In genomic region chr18:9683418-9684396, GRCh38 we compare ENCODE assay signal across 8 cellular contexts. TPM values are rescaled to one million over a fixed set of nuclear protein-coding genes. Genes with fewer than 3 reads are reported as not detected.
A peak's percentile ranks its signal among the peaks of the same experiment; 100 is the strongest.
DNase-seq lines count a peak whose midpoint lies in the region; ATAC-seq, FAIRE-seq and TF ChIP-seq lines count a peak whose summit lies in the region.

No MANE protein-coding gene starts in this region.

- H3K4me1 ChIP-seq in right lobe of liver = no peaks in the 10 kb centered on the region

- intact Hi-C loops in right lobe of liver (cut with DNase I) = no loop called here

- WGBS in right lobe of liver (ENCODE audit: insufficient coverage, low coverage, low lambda C conversion rate, missing lambda C conversion rate) = 38% methylated on average over 6 of the region's 9 CpGs

- H3K9me3 ChIP-seq in right lobe of liver = no peaks in the 10 kb centered on the region

- H3K4me1 Mint-ChIP-seq in type B pancreatic cell (ENCODE audit: unreplicated experiment) = no peaks in the 10 kb centered on the region

- no peaks in the 10 kb centered on the region for H3K27me3 Mint-ChIP-seq in type B pancreatic cell

- FAIRE-seq in bronchial epithelial cell (lab: Jason Lieb, UNC) = no peak

- no peak overlapping the region for H3K4me3 Mint-ChIP-seq in type B pancreatic cell

- H3K27ac Mint-ChIP-seq in type B pancreatic cell = no peak overlapping the region

- TF ChIP-seq POLR2A in NB4 (IDR thresholded peaks at IDR 0.05; ENCODE audit: extremely low read depth, insufficient read length) = no peak
- no peak for TF ChIP-seq POLR2A in right lobe of liver (IDR thresholded peaks at IDR 0.05)

- H3K36me3 ChIP-seq in bronchial epithelial cell (ENCODE audit: control insufficient read depth, insufficient read depth, low read length) (no peaks in the 10 kb centered on the region), right lobe of liver (no peaks in the 10 kb centered on the region)

- no peaks in the 10 kb centered on the region for H3K36me3 Mint-ChIP-seq in type B pancreatic cell

- TF ChIP-seq CTCF in NB4 (IDR thresholded peaks at IDR 0.05; ENCODE audit: low read depth, low read length) = peak; percentile 32
- TF ChIP-seq CTCF in bronchial epithelial cell (IDR thresholded peaks at IDR 0.05; ENCODE audit: insufficient read depth, low read length, severe bottlenecking) = peak; percentile 56
- peak; percentile 7 to 29 (median 17) for TF ChIP-seq CTCF in right lobe of liver (IDR thresholded peaks at IDR 0.05)
- TF ChIP-seq CTCF in type B pancreatic cell (conservative IDR thresholded peaks at IDR 0.05) = no peak

- DNase-seq in Caki2 (ENCODE audit: low read depth) (peak; percentile 65), NB4 (ENCODE audit: low read depth) (peak; percentile 75), bronchial epithelial cell (ENCODE audit: low read depth) (peak; percentile 65), right lobe of liver (no peak), type B pancreatic cell (ENCODE audit: extremely low spot score, unreplicated experiment) (no peak), HuH-7.5 (ENCODE audit: low spot score) (no peak)

- ATAC-seq in right lobe of liver (peak; percentile 51 to 68 (median 59)), HG03521 (IDR thresholded peaks at IDR 0.05; ENCODE audit: unreplicated experiment) (no peak), GM21528 (IDR thresholded peaks at IDR 0.05; ENCODE audit: low FRiP score, unreplicated experiment) (no peak)

- no peaks in the 10 kb centered on the region for H3K27me3 ChIP-seq in bronchial epithelial cell (ENCODE audit: control insufficient read depth, insufficient read depth, low read length)
- no peaks in the 10 kb centered on the region for H3K27me3 ChIP-seq in right lobe of liver

- no peaks in the 10 kb centered on the region for H3K9me3 Mint-ChIP-seq in type B pancreatic cell

- H3K27ac ChIP-seq in right lobe of liver = no peak overlapping the region

- H3K4me3 ChIP-seq in NB4 (ENCODE audit: low read depth, low read length) (no peak overlapping the region), bronchial epithelial cell (ENCODE audit: low read depth, low read length) (no peak overlapping the region), right lobe of liver (no peak overlapping the region)

- in situ Hi-C loops in Caki2 (cut with HindIII; ENCODE audit: low pct_unique_long_range_greater_than_20kb, low sequenced_read_pairs) = no loop called here

RNA-seq across cellular contexts. Expression of gene RAB31, which starts 24.4 kb away (rescaled TPM):
- total RNA-seq in Caki2 (2014; rRNA removed; shearing (Covaris generic); ENCODE audit: low replicate concordance) = 14.2 and 18.3 TPM in 2 replicates
- 47.7 and 48.5 TPM in 2 replicates for total RNA-seq in bronchial epithelial cell
- 10 to 100 TPM in 1 of 6 experiments, 1 to 10 TPM in 5; 3.0 to 14.3 (median 5.4) TPM for total RNA-seq in right lobe of liver
- total RNA-seq in type B pancreatic cell (ENCODE audit: low replicate concordance) = 8.9 and 19.7 TPM in 2 replicates

Comparison
In these comparisons a context has a peak if more than half of its experiments do, and no peak if none do; other contexts are left out.
1. DNase-seq: peak in Caki2 (single experiment), NB4 (single experiment) and bronchial epithelial cell (single experiment); none in right lobe of liver (0 of 3), type B pancreatic cell (single experiment) and HuH-7.5 (single experiment).
2. ATAC-seq: peak in right lobe of liver (4 of 4); none in HG03521 (single experiment) and GM21528 (single experiment).